ENCODE assay signal across 1 cellular context in genomic region chr19:55605207-55605636, GRCh38.
A peak's percentile ranks its signal among the peaks of the same experiment; 100 is the strongest.
TF ChIP-seq lines count a peak whose summit lies in the region.

No MANE protein-coding gene starts in this region.

TF ChIP-seq in GM23338, 12 proteins besides CTCF, POLR2A, EP300 and RAD21 (continued from another document):
- TF ChIP-seq, protein P1, sequence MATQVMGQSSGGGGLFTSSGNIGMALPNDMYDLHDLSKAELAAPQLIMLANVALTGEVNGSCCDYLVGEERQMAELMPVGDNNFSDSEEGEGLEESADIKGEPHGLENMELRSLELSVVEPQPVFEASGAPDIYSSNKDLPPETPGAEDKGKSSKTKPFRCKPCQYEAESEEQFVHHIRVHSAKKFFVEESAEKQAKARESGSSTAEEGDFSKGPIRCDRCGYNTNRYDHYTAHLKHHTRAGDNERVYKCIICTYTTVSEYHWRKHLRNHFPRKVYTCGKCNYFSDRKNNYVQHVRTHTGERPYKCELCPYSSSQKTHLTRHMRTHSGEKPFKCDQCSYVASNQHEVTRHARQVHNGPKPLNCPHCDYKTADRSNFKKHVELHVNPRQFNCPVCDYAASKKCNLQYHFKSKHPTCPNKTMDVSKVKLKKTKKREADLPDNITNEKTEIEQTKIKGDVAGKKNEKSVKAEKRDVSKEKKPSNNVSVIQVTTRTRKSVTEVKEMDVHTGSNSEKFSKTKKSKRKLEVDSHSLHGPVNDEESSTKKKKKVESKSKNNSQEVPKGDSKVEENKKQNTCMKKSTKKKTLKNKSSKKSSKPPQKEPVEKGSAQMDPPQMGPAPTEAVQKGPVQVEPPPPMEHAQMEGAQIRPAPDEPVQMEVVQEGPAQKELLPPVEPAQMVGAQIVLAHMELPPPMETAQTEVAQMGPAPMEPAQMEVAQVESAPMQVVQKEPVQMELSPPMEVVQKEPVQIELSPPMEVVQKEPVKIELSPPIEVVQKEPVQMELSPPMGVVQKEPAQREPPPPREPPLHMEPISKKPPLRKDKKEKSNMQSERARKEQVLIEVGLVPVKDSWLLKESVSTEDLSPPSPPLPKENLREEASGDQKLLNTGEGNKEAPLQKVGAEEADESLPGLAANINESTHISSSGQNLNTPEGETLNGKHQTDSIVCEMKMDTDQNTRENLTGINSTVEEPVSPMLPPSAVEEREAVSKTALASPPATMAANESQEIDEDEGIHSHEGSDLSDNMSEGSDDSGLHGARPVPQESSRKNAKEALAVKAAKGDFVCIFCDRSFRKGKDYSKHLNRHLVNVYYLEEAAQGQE (IDR thresholded peaks at IDR 0.05; ENCODE audit: unreplicated experiment): no peak
- peak; percentile 32; the same call in 1 of the 2 replicates for TF ChIP-seq CREB1 (CRISPR knock-in tag; IDR thresholded peaks at IDR 0.05; ENCODE audit: low read depth)
- TF ChIP-seq ZNF331 (CRISPR knock-in tag; IDR thresholded peaks at IDR 0.05; ENCODE audit: low read depth): no peak
- TF ChIP-seq NANOG (IDR thresholded peaks at IDR 0.05; ENCODE audit: borderline replicate concordance): no peak
